ENCODE assay signal across 8 cellular contexts in the genomic region with DNA sequence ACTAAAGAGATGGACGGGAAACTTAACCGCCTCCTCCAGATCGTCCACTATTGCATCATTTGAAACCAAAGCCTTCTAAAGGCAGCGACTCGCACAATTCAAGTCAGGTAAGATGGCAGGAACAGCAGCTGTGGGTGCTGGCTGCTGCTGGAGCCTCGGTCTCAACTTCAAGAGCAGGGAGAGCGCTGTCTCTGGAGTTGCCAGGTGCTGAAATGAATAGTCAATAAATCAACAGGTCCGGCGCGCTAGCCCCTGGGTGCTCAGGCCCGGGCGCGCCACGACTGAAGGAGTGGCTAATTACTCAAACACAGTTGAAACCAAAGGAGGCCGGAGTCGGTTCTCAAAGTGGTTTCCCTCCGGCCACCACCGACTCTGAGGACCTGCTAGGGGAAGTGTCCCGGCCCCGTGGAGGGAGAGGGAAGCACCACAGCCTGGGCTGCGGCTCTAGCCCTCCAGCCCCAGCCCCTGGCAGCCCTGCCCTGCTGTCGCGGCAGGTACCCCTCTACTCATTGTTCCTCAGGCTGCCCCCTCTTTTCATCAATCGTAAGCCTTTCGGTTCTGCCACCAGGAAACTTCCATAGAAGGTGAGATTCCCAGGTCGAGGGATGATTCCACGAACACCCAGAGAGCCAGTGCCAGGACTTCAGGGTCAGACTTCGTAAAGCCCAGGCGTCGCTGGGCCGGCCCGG. TPM values are rescaled to one million over a fixed set of nuclear protein-coding genes. Genes with fewer than 3 reads are reported as not detected.
A peak's percentile ranks its signal among the peaks of the same experiment; 100 is the strongest.
DNase-seq lines count a peak whose midpoint lies in the region; ATAC-seq and TF ChIP-seq lines count a peak whose summit lies in the region.

No MANE protein-coding gene starts in this region.

- H3K4me3 ChIP-seq in HFF-Myc (replicated peaks; ENCODE audit: low read depth, low read length) (peak overlapping the region; percentile 82), urinary bladder (ENCODE audit: low read depth, low read length) (peak overlapping the region; percentile 86)

- H3K4me1 ChIP-seq in urinary bladder (ENCODE audit: insufficient read depth) = no peaks in the 10 kb centered on the region

- DNase-seq in COR-L47 (lab: John Stamatoyannopoulos, UW) (peak; percentile 85), HFF-Myc (ENCODE audit: extremely low read depth, low read depth) (no peak), NCI-H2196 treated with DMSO at 0.1 percent for 48 hours (lab: John Stamatoyannopoulos, UW; ENCODE audit: unreplicated experiment) (peak; percentile 97), myocyte (ENCODE audit: low read depth) (peak; percentile 60)
- peak; percentile 42 for DNase-seq in activated CD8-positive, alpha-beta memory T cell treated with anti-CD3 and anti-CD28 coated beads, Interleukin-2, amount 50 U/mL, for 4 hours

- no peaks in the 10 kb centered on the region for H3K36me3 ChIP-seq in urinary bladder (ENCODE audit: insufficient read depth)

- TF ChIP-seq CTCF in HFF-Myc (IDR thresholded peaks at IDR 0.05; ENCODE audit: low read depth, low read length, missing control alignments) = no peak

- peak overlapping the region; percentile 95 for H3K27ac ChIP-seq in urinary bladder (ENCODE audit: low read depth)

- whole genome bisulfite sequencing in urinary bladder = 3% methylated on average over 32 of the region's 32 CpGs

- ATAC-seq in esophagus mucosa = peak; percentile 67
- ATAC-seq in HG02763 (IDR thresholded peaks at IDR 0.05; ENCODE audit: unreplicated experiment) = no peak

RNA-seq across cellular contexts. Expression of gene TTC39B, which starts 0.8 kb away (rescaled TPM):
- total RNA-seq in esophagus mucosa = 26.2 TPM
- 3.8 and 6.2 TPM in 2 replicates for total RNA-seq in myocyte
- 2.5 TPM for polyA plus RNA-seq in myocyte (2012)
- 22.4 TPM for total RNA-seq in urinary bladder
- polyA plus RNA-seq in urinary bladder = 2.8 TPM
